16 cellular contexts compared by ENCODE assay signal in genomic region chr12:132521726-132522292, GRCh38. TPM values are rescaled to one million over a fixed set of nuclear protein-coding genes. Genes with fewer than 3 reads are reported as not detected.
A peak's percentile ranks its signal among the peaks of the same experiment; 100 is the strongest.
DNase-seq lines count a peak whose midpoint lies in the region; ATAC-seq, FAIRE-seq and TF ChIP-seq lines count a peak whose summit lies in the region.
"Had no signal": no experiment of that assay in that cellular context is flagged by ENCODE, and none has a peak within 500 bp of the region (broad histone marks: within the 10 kb centered on the region; RNA-seq: fewer than 3 reads in every experiment).

No MANE protein-coding gene starts in this region.

- H3K9me3 ChIP-seq in small intestine (ENCODE audit: control insufficient read depth, low read depth): no peaks in the 10 kb centered on the region

- peaks cover 0 to 2% of the 10 kb centered on the region in 2 donors for H3K36me3 ChIP-seq in small intestine (ENCODE audit: control insufficient read depth in 2 of 2, insufficient read depth in 2 of 2, low read length in 2 of 2)

- no peak overlapping the region for H3K27ac Mint-ChIP-seq in stimulated activated naive CD8-positive, alpha-beta T cell treated with anti-CD3 and anti-CD28 coated beads, Interleukin-15, amount 100 ng/mL, for 72 hours
- H3K27ac Mint-ChIP-seq in chondrocyte (ENCODE audit: unreplicated experiment): no peak overlapping the region
- H3K27ac Mint-ChIP-seq: CD4-positive, alpha-beta T cell; H9 had no signal

- no peak overlapping the region for H3K4me3 ChIP-seq in small intestine (ENCODE audit: low read depth in 1 of 2, low read length in 2 of 2)
- H3K4me3 ChIP-seq: GM12878, GM23248 had no signal

- no peak for DNase-seq in stimulated activated naive CD8-positive, alpha-beta T cell treated with anti-CD3 and anti-CD28 coated beads, Interleukin-15, amount 100 ng/mL, for 72 hours
- DNase-seq in stimulated activated naive CD8-positive, alpha-beta T cell treated with anti-CD3 and anti-CD28 coated beads, Interleukin-15, Interleukin-2, amounts not matched to agents 100 U/mL and 50 U/mL, for 24 hours: no peak
- DNase-seq in left colon (no peak), small intestine (peak; percentile 22), chondrocyte (ENCODE audit: low spot score) (no peak), cortex of kidney (lab: John Stamatoyannopoulos, UW) (no peak)
- DNase-seq: AML-193; Calu3; CD4-positive, alpha-beta T cell; DMS 273 treated with DMSO at 0.1 percent for 48 hours; DMS79; GM23248; H9 had no signal

- intact Hi-C loops in left colon (cut with DNase I, micrococcal nuclease): loop anchor here in 1 of 2 donors (10.0 kb wide), 1 partner anchor 107 kb away; no protein-coding TSS in a partner anchor

- H3K27me3 ChIP-seq in small intestine (ENCODE audit: control insufficient read depth in 2 of 2, insufficient read depth in 2 of 2, low read length in 2 of 2): no peaks in the 10 kb centered on the region

- peak; percentile 15 for ATAC-seq in stimulated activated naive CD8-positive, alpha-beta T cell treated with anti-CD3 and anti-CD28 coated beads, Interleukin-15, amount 100 ng/mL, for 72 hours
- ATAC-seq in stimulated activated naive CD8-positive, alpha-beta T cell treated with anti-CD3 and anti-CD28 coated beads, Interleukin-15, Interleukin-2, amounts not matched to agents 100 U/mL and 50 U/mL, for 24 hours: no peak
- ATAC-seq in left colon: peak; percentile 13
- no peak for ATAC-seq in HG02973 (IDR thresholded peaks at IDR 0.05; ENCODE audit: unreplicated experiment)
- ATAC-seq: GM12878 had no signal

- peaks cover 39% of the 10 kb centered on the region for H3K4me1 Mint-ChIP-seq in stimulated activated naive CD8-positive, alpha-beta T cell treated with anti-CD3 and anti-CD28 coated beads, Interleukin-15, amount 100 ng/mL, for 72 hours
- H3K4me1 Mint-ChIP-seq in chondrocyte (ENCODE audit: low read depth): peaks cover 5% of the 10 kb centered on the region

- no peaks in the 10 kb centered on the region for H3K27me3 Mint-ChIP-seq in stimulated activated naive CD8-positive, alpha-beta T cell treated with anti-CD3 and anti-CD28 coated beads, Interleukin-15, amount 100 ng/mL, for 72 hours
- H3K27me3 Mint-ChIP-seq in chondrocyte (ENCODE audit: low read depth): no peaks in the 10 kb centered on the region
- H3K27me3 Mint-ChIP-seq: CD4-positive, alpha-beta T cell had no signal

- H3K4me3 Mint-ChIP-seq in stimulated activated naive CD8-positive, alpha-beta T cell treated with anti-CD3 and anti-CD28 coated beads, Interleukin-15, amount 100 ng/mL, for 72 hours: no peak overlapping the region
- H3K4me3 Mint-ChIP-seq in chondrocyte (ENCODE audit: unreplicated experiment): no peak overlapping the region
- H3K4me3 Mint-ChIP-seq: CD4-positive, alpha-beta T cell; H9 had no signal

- FAIRE-seq in small intestine (lab: Jason Lieb, UNC): no peak
- FAIRE-seq: GM12878, GM18507 had no signal

- TF ChIP-seq CTCF in chondrocyte (IDR thresholded peaks at IDR 0.05): no peak

- peaks cover 13% of the 10 kb centered on the region for H3K36me3 Mint-ChIP-seq in chondrocyte (ENCODE audit: low read depth)

- no peaks in the 10 kb centered on the region for H3K4me1 ChIP-seq in small intestine (ENCODE audit: control insufficient read depth in 2 of 2, insufficient read depth in 1 of 2, low read depth in 1 of 2, low read length in 1 of 2)

- peaks cover 14 to 17% of the 10 kb centered on the region in 2 donors for H3K9me3 Mint-ChIP-seq in stimulated activated naive CD8-positive, alpha-beta T cell treated with anti-CD3 and anti-CD28 coated beads, Interleukin-15, amount 100 ng/mL, for 72 hours
- peaks cover 10% of the 10 kb centered on the region for H3K9me3 Mint-ChIP-seq in chondrocyte (ENCODE audit: low read depth)

- H3K27ac ChIP-seq in small intestine (ENCODE audit: low read depth in 1 of 2, low read length in 1 of 2): no peak overlapping the region
- H3K27ac ChIP-seq: GM23248 had no signal

- WGBS in small intestine, 3 donors: 83 to 86% (median 84%) methylated on average over 20 to 27 of the region's 27 CpGs

RNA-seq across cellular contexts. Expression of gene FBRSL1, which starts 31.9 kb away (rescaled TPM):
- total RNA-seq in left colon (10 to 100 TPM; 63.1 to 82.6 TPM), chondrocyte (35.3 to 41.6 TPM (median 41.1 TPM) in 3 replicates)
- 10 to 100 TPM; 24.3 to 37.6 (median 27.5) TPM for polyA plus RNA-seq in small intestine

Comparison
In these comparisons a context has a peak if more than half of its experiments do, and no peak if none do; other contexts are left out.
1. ATAC-seq: peak in stimulated activated naive CD8-positive, alpha-beta T cell treated with anti-CD3 and anti-CD28 coated beads, Interleukin-15, amount 100 ng/mL, for 72 hours (single experiment) and left colon (single experiment); none in stimulated activated naive CD8-positive, alpha-beta T cell treated with anti-CD3 and anti-CD28 coated beads, Interleukin-15, Interleukin-2, amounts not matched to agents 100 U/mL and 50 U/mL, for 24 hours (single experiment) and HG02973 (single experiment).